In genomic region chr6:158654498-158654897, GRCh38 we compare ENCODE assay signal across 8 cellular contexts. TPM values are rescaled to one million over a fixed set of nuclear protein-coding genes. Genes with fewer than 3 reads are reported as not detected.
DNase-seq lines count a peak whose midpoint lies in the region; ATAC-seq and TF ChIP-seq lines count a peak whose summit lies in the region.

No MANE protein-coding gene starts in this region.

- H3K4me3 ChIP-seq in WERI-Rb-1 (ENCODE audit: low read depth, low read length), result no peak overlapping the region
- no peak overlapping the region for H3K4me3 ChIP-seq in fibroblast of the aortic adventitia (ENCODE audit: low read depth, low read length)

- DNase-seq in NCI-H748 (lab: John Stamatoyannopoulos, UW; ENCODE audit: unreplicated experiment), result peak; percentile 17
- no peak for DNase-seq in NCI-H748 treated with DMSO at 0.1 percent for 48 hours (lab: John Stamatoyannopoulos, UW)
- peak; percentile 75 for DNase-seq in WERI-Rb-1
- peak; percentile 90 for DNase-seq in fibroblast of the aortic adventitia (ENCODE audit: low read depth)
- no peak for DNase-seq in omental fat pad (ENCODE audit: low spot score)
- no peak for DNase-seq in NCI-H345 treated with DMSO at 0.1 percent for 48 hours (lab: John Stamatoyannopoulos, UW; ENCODE audit: unreplicated experiment)

- peak overlapping the region; percentile 54 for H3K27ac ChIP-seq in WERI-Rb-1

- no peaks in the 10 kb centered on the region for H3K36me3 ChIP-seq in WERI-Rb-1

- ATAC-seq in omental fat pad (ENCODE audit: low FRiP score), result peak; percentile 52
- ATAC-seq in HG03025 (IDR thresholded peaks at IDR 0.05; ENCODE audit: low FRiP score, unreplicated experiment), result no peak
- ATAC-seq in activated CD4-positive, CD25-positive, alpha-beta regulatory T cell treated with anti-CD3 and anti-CD28 coated beads, Interleukin-2, amount 50 U/mL, for 24 hours, result no peak

- H3K9me3 ChIP-seq in WERI-Rb-1 (ENCODE audit: severe bottlenecking), result peaks cover 3% of the 10 kb centered on the region

- TF ChIP-seq CTCF in WERI-Rb-1 (IDR thresholded peaks at IDR 0.05; ENCODE audit: low read depth, low read length) (no peak), fibroblast of the aortic adventitia (IDR thresholded peaks at IDR 0.05; ENCODE audit: insufficient read depth, low read length) (no peak), omental fat pad (IDR thresholded peaks at IDR 0.05) (no peak)

- H3K27me3 ChIP-seq in WERI-Rb-1 (ENCODE audit: insufficient read depth, low read depth, severe bottlenecking), result no peaks in the 10 kb centered on the region

RNA-seq across cellular contexts. Expression of gene SYTL3, which starts 4.6 kb away (rescaled TPM):
- total RNA-seq in fibroblast of the aortic adventitia (ENCODE audit: low replicate concordance) (1.9 and 10.5 TPM in 2 replicates), omental fat pad (10 to 100 TPM in 1 of 4 donors, 1 to 10 TPM in 3; 5.3 to 16.3 (median 6.8) TPM)

RNA-seq across cellular contexts. Expression of gene DYNLT1, which starts 10.0 kb away (rescaled TPM):
- total RNA-seq in fibroblast of the aortic adventitia (ENCODE audit: low replicate concordance) (65.4 and 138 TPM in 2 replicates), omental fat pad (10 to 100 TPM; 43.8 to 70.4 (median 60.7) TPM)

Comparison
In these comparisons a context has a peak if more than half of its experiments do, and no peak if none do; other contexts are left out.
1. DNase-seq: peak in NCI-H748 (single experiment), WERI-Rb-1 (single experiment) and fibroblast of the aortic adventitia (single experiment); none in NCI-H748 treated with DMSO at 0.1 percent for 48 hours (single experiment), omental fat pad (single experiment) and NCI-H345 treated with DMSO at 0.1 percent for 48 hours (single experiment).